In genomic region chr20:53738039-53738944, GRCh38 we compare ENCODE assay signal across 9 cellular contexts.
DNase-seq lines count a peak whose midpoint lies in the region; ATAC-seq and TF ChIP-seq lines count a peak whose summit lies in the region.
"Had no signal": no experiment of that assay in that cellular context is flagged by ENCODE, and none has a peak within 500 bp of the region (broad histone marks: within the 10 kb centered on the region; RNA-seq: fewer than 3 reads in every experiment).

No MANE protein-coding gene starts in this region.

- no peaks in the 10 kb centered on the region for H3K9me3 Mint-ChIP-seq in mesothelial cell of epicardium
- H3K9me3 Mint-ChIP-seq: CD4-positive, CD25-positive, alpha-beta regulatory T cell had no signal

- ATAC-seq in HG02973 (IDR thresholded peaks at IDR 0.05; ENCODE audit: unreplicated experiment) (no peak), HG02759 (IDR thresholded peaks at IDR 0.05; ENCODE audit: unreplicated experiment) (no peak)

- peak overlapping the region; percentile 97 for H3K27ac Mint-ChIP-seq in mesothelial cell of epicardium

- H3K4me3 Mint-ChIP-seq in mesothelial cell of epicardium = peak overlapping the region; percentile 64
- H3K4me3 Mint-ChIP-seq: CD4-positive, CD25-positive, alpha-beta regulatory T cell had no signal

- no peaks in the 10 kb centered on the region for H3K27me3 Mint-ChIP-seq in mesothelial cell of epicardium (ENCODE audit: low read depth)

- H3K36me3 Mint-ChIP-seq in mesothelial cell of epicardium = no peaks in the 10 kb centered on the region
- H3K36me3 Mint-ChIP-seq: CD4-positive, CD25-positive, alpha-beta regulatory T cell had no signal

- peaks cover 64% of the 10 kb centered on the region for H3K4me1 Mint-ChIP-seq in mesothelial cell of epicardium

- DNase-seq in NCI-H1092 treated with DMSO at 0.1 percent for 48 hours (lab: John Stamatoyannopoulos, UW) (peak; percentile 9), NCI-H1092 (lab: John Stamatoyannopoulos, UW) (no peak), NCI-H69 (lab: John Stamatoyannopoulos, UW) (peak; percentile 7), ecto neural progenitor cell (ENCODE audit: low spot score) (peak; percentile 78), mesothelial cell of epicardium (ENCODE audit: low spot score in 2 of 2, unreplicated experiment in 2 of 2) (peak in 1 of 2 experiments; percentile 63)
- DNase-seq in activated effector memory CD4-positive, alpha-beta T cell treated with Interleukin-2 at 50 U/mL for 16 hours = no peak
- DNase-seq: CD4-positive, CD25-positive, alpha-beta regulatory T cell had no signal

- no peak for TF ChIP-seq CTCF in mesothelial cell of epicardium (IDR thresholded peaks at IDR 0.05; ENCODE audit: unreplicated experiment)

Comparison
In these comparisons a context has a peak if more than half of its experiments do, and no peak if none do; other contexts are left out.
1. DNase-seq: peak in NCI-H1092 treated with DMSO at 0.1 percent for 48 hours (single experiment), NCI-H69 (single experiment) and ecto neural progenitor cell (single experiment); none in NCI-H1092 (single experiment) and activated effector memory CD4-positive, alpha-beta T cell treated with Interleukin-2 at 50 U/mL for 16 hours (single experiment).